Comparison of ENCODE assay signal across 29 cellular contexts in genomic region chr19:6604906-6605305, GRCh38. TPM values are rescaled to one million over a fixed set of nuclear protein-coding genes. Genes with fewer than 3 reads are reported as not detected.
"Had no signal": no experiment of that assay in that cellular context is flagged by ENCODE, and none has a peak within 500 bp of the region (broad histone marks: within the 10 kb centered on the region; RNA-seq: fewer than 3 reads in every experiment).

No MANE protein-coding gene starts in this region.

- DNase-seq: activated CD4-positive, alpha-beta T cell treated with anti-CD3 and anti-CD28 coated beads for 4 hours; activated CD4-positive, alpha-beta T cell treated with anti-CD3 and anti-CD28 coated beads, Interleukin-2, amount 50 U/mL, for 4 hours; activated effector memory CD4-positive, alpha-beta T cell treated with anti-CD3 and anti-CD28 coated beads, Interleukin-2, amount 50 U/mL, for 16 hours; activated naive CD4-positive, alpha-beta T cell treated with anti-CD3 and anti-CD28 coated beads, Interleukin-2, amount 10 ng/mL, durations not matched to agents 7 days and 5 days; activated naive CD8-positive, alpha-beta T cell treated with anti-CD3 and anti-CD28 coated beads, Interleukin-2, amount 10 ng/mL, durations not matched to agents 7 days and 5 days; activated T-cell treated with anti-CD3 and anti-CD28 coated beads, Interleukin-2, amount 50 U/mL, for 1 hour; brain microvascular endothelial cell; cortex of kidney; midbrain; naive thymus-derived CD8-positive, alpha-beta T cell; occipital lobe; right lobe of liver; stimulated activated CD4-positive, alpha-beta T cell treated with anti-CD3 and anti-CD28 coated beads, Interleukin-2, amount 100 ng/mL, for 48 hours; stimulated activated naive CD8-positive, alpha-beta T cell treated with anti-CD3 and anti-CD28 coated beads, Interleukin-15, Interleukin-2, amounts not matched to agents 100 U/mL and 50 U/mL, for 24 hours; T-helper 9 cell; testis; transverse colon had no signal

- H3K9me3 Mint-ChIP-seq: activated naive CD4-positive, alpha-beta T cell treated with anti-CD3 and anti-CD28 coated beads, Interleukin-2, amount 10 ng/mL, durations not matched to agents 7 days and 5 days; activated naive CD8-positive, alpha-beta T cell treated with anti-CD3 and anti-CD28 coated beads, Interleukin-2, amount 10 ng/mL, durations not matched to agents 7 days and 5 days; activated T-helper 1 cell treated with anti-CD3 and anti-CD28 coated beads, Interleukin-12 subunit alpha, Interleukin-12 subunit beta, Interleukin-2, Interleukin-4 antibody, amounts not matched to agents 30 ng/mL and 10 ng/mL and 1 ng/mL, durations not matched to agents 14 hours and 24 hours and 36 hours; memory B cell; naive thymus-derived CD8-positive, alpha-beta T cell had no signal

- H2AFZ ChIP-seq: hepatocyte had no signal

- H3K9me3 ChIP-seq: gastroesophageal sphincter, right lobe of liver, testis, transverse colon had no signal

- H3K27ac ChIP-seq: brain microvascular endothelial cell, gastroesophageal sphincter, hepatocyte, right lobe of liver, testis, transverse colon, VCaP had no signal

- H3K27ac Mint-ChIP-seq: activated naive CD4-positive, alpha-beta T cell treated with anti-CD3 and anti-CD28 coated beads, Interleukin-2, amount 10 ng/mL, durations not matched to agents 7 days and 5 days; activated naive CD8-positive, alpha-beta T cell treated with anti-CD3 and anti-CD28 coated beads, Interleukin-2, amount 10 ng/mL, durations not matched to agents 7 days and 5 days; activated T-helper 1 cell treated with anti-CD3 and anti-CD28 coated beads, Interleukin-12 subunit alpha, Interleukin-12 subunit beta, Interleukin-2, Interleukin-4 antibody, amounts not matched to agents 30 ng/mL and 10 ng/mL and 1 ng/mL, durations not matched to agents 14 hours and 24 hours and 36 hours; memory B cell; naive thymus-derived CD8-positive, alpha-beta T cell had no signal

- H3K4me1 ChIP-seq: gastroesophageal sphincter, right lobe of liver, testis, transverse colon had no signal

- ATAC-seq: gastroesophageal sphincter; naive thymus-derived CD8-positive, alpha-beta T cell; right lobe of liver; stimulated activated naive CD8-positive, alpha-beta T cell treated with anti-CD3 and anti-CD28 coated beads, Interleukin-15, Interleukin-2, amounts not matched to agents 100 U/mL and 50 U/mL, for 24 hours had no signal

- H3K36me3 ChIP-seq: brain microvascular endothelial cell, gastroesophageal sphincter, right lobe of liver, transverse colon had no signal

- H3K36me3 Mint-ChIP-seq: activated naive CD8-positive, alpha-beta T cell treated with anti-CD3 and anti-CD28 coated beads, Interleukin-2, amount 10 ng/mL, durations not matched to agents 7 days and 5 days; memory B cell; naive thymus-derived CD8-positive, alpha-beta T cell had no signal

- H3K4me2 ChIP-seq: hepatocyte had no signal

- H3K79me2 ChIP-seq: hepatocyte had no signal

- H3K4me3 Mint-ChIP-seq: activated naive CD4-positive, alpha-beta T cell treated with anti-CD3 and anti-CD28 coated beads, Interleukin-2, amount 10 ng/mL, durations not matched to agents 7 days and 5 days; activated naive CD8-positive, alpha-beta T cell treated with anti-CD3 and anti-CD28 coated beads, Interleukin-2, amount 10 ng/mL, durations not matched to agents 7 days and 5 days; activated T-helper 1 cell treated with anti-CD3 and anti-CD28 coated beads, Interleukin-12 subunit alpha, Interleukin-12 subunit beta, Interleukin-2, Interleukin-4 antibody, amounts not matched to agents 30 ng/mL and 10 ng/mL and 1 ng/mL, durations not matched to agents 14 hours and 24 hours and 36 hours; memory B cell; neural crest cell had no signal

- H3K4me3 ChIP-seq: gastroesophageal sphincter, hepatocyte, right lobe of liver, testis, transverse colon had no signal

- H3K27me3 ChIP-seq: brain microvascular endothelial cell, right lobe of liver, testis had no signal

RNA-seq across cellular contexts. Expression of gene CD70, which starts 14.0 kb away (rescaled TPM):
- total RNA-seq: cardiac septum; endothelial cell of umbilical vein; fibroblast of lung; fibroblast of villous mesenchyme; hepatocyte; lower leg skin; naive thymus-derived CD8-positive, alpha-beta T cell; neural crest cell; occipital lobe; right lobe of liver; transverse colon; urinary bladder had no signal
- polyA plus RNA-seq: endothelial cell of umbilical vein, fibroblast of lung, hepatocyte, urinary bladder had no signal
